11 cellular contexts compared by ENCODE assay signal in genomic region chr18:77096936-77097886, GRCh38. TPM values are rescaled to one million over a fixed set of nuclear protein-coding genes. Genes with fewer than 3 reads are reported as not detected.
DNase-seq lines count a peak whose midpoint lies in the region; ATAC-seq and TF ChIP-seq lines count a peak whose summit lies in the region.
"Had no signal": no experiment of that assay in that cellular context is flagged by ENCODE, and none has a peak within 500 bp of the region (broad histone marks: within the 10 kb centered on the region; RNA-seq: fewer than 3 reads in every experiment).

No MANE protein-coding gene starts in this region.

- H3K9me3 ChIP-seq in iPS DF 6.9 (ENCODE audit: control insufficient read depth, insufficient read depth, low read length), result no peaks in the 10 kb centered on the region
- no peaks in the 10 kb centered on the region for H3K9me3 ChIP-seq in transverse colon
- H3K9me3 ChIP-seq in PC-3 (ENCODE audit: low read length), result no peaks in the 10 kb centered on the region

- H3K27me3 ChIP-seq in iPS DF 6.9 (ENCODE audit: control insufficient read depth, insufficient read depth, low read length) (no peaks in the 10 kb centered on the region), transverse colon (no peaks in the 10 kb centered on the region), PC-3 (ENCODE audit: low read length) (no peaks in the 10 kb centered on the region)

- in situ Hi-C loops in transverse colon (cut with MboI; ENCODE audit: low pct_ligation_motif_present in 1 of 4, low pct_unique_long_range_greater_than_20kb in 1 of 4, low sequenced_read_pairs in 3 of 4), result no loop called here

- no peaks in the 10 kb centered on the region for H4K20me1 ChIP-seq in PC-3 (ENCODE audit: low read length)

- H3K9ac ChIP-seq in PC-3 (ENCODE audit: low read length), result no peak overlapping the region

- H3K4me3 Mint-ChIP-seq in activated T-cell treated with anti-CD3 and anti-CD28 coated beads, Interleukin-2, amount 50 U/mL, for 72 hours, result peak overlapping the region; percentile 38 to 57

- H3K27ac ChIP-seq in iPS DF 6.9 (ENCODE audit: low read length) (no peak overlapping the region), transverse colon (peak overlapping the region; percentile 10 to 61 (median 44)), PC-3 (ENCODE audit: low read length) (no peak overlapping the region)

- H3K36me3 Mint-ChIP-seq in activated T-cell treated with anti-CD3 and anti-CD28 coated beads, Interleukin-2, amount 50 U/mL, for 72 hours (ENCODE audit: insufficient read depth in 2 of 2), result peaks cover 7 to 21% of the 10 kb centered on the region in 2 donors

- H3K79me2 ChIP-seq in PC-3 (ENCODE audit: low read length), result peaks cover 10% of the 10 kb centered on the region

- no peak for ATAC-seq in activated T-cell treated with anti-CD3 and anti-CD28 coated beads, Interleukin-2, amount 50 U/mL, for 72 hours (replicated peaks in 1 of 2)
- ATAC-seq in PC-3, result no peak

- intact Hi-C loops in transverse colon (cut with DNase I; ENCODE audit: low total_unique reads) (no loop called here), PC-3 (cut with micrococcal nuclease) (no loop called here)

- peaks cover 2% of the 10 kb centered on the region for H3F3A ChIP-seq in PC-3 (ENCODE audit: low read length, unreplicated experiment)

- no CpG with 5 or more reads among the region's 11 CpGs for WGBS in iPS DF 6.9 (ENCODE audit: insufficient coverage, insufficient read length)
- WGBS in transverse colon (ENCODE audit: low coverage in 1 of 2), 2 donors, result 79 to 94% methylated on average over 2 to 11 of the region's 11 CpGs

- no peak for DNase-seq in activated T-cell treated with anti-CD3 and anti-CD28 coated beads, Interleukin-2, amount 50 U/mL, for 72 hours
- DNase-seq in activated T-cell treated with anti-CD3 and anti-CD28 coated beads for 4 hours, result no peak
- DNase-seq in NCI-H748 (lab: John Stamatoyannopoulos, UW; ENCODE audit: unreplicated experiment), result peak; percentile 73
- peak; percentile 57 for DNase-seq in iPS DF 6.9 (ENCODE audit: low read depth, low spot score)
- DNase-seq in transverse colon, result no peak
- no peak for DNase-seq in PC-3
- DNase-seq in SK-N-DZ (ENCODE audit: low spot score), result no peak
- DNase-seq in GM03348 (ENCODE audit: low spot score), result no peak
- DNase-seq: effector CD4-positive, alpha-beta T cell; kidney glomerular epithelial cell; NCI-H1694 treated with DMSO at 0.1 percent for 48 hours had no signal

- H3K27ac Mint-ChIP-seq in activated T-cell treated with anti-CD3 and anti-CD28 coated beads, Interleukin-2, amount 50 U/mL, for 72 hours, result peak overlapping the region; percentile 51

- no peaks in the 10 kb centered on the region for H3K27me3 Mint-ChIP-seq in activated T-cell treated with anti-CD3 and anti-CD28 coated beads, Interleukin-2, amount 50 U/mL, for 72 hours (ENCODE audit: low read depth)

- TF ChIP-seq EP300 in transverse colon (IDR thresholded peaks at IDR 0.05; ENCODE audit: low read depth), result no peak

- TF ChIP-seq CTCF in transverse colon (IDR thresholded peaks at IDR 0.05) (no peak), PC-3 (conservative IDR thresholded peaks at IDR 0.05; ENCODE audit: low read depth, low read length) (no peak)

- POLR2A ChIA-PET in PC-3 (lab: Charles Lee; ENCODE audit: unreplicated experiment), result interaction anchor here (0.7 kb wide), 1 partner anchor 37 kb away, joined by 3 read pairs; no protein-coding TSS in a partner anchor

- CTCF ChIA-PET in PC-3 (lab: Charles Lee), result no interaction called here

- H3K4me2 ChIP-seq in PC-3 (ENCODE audit: low read length), result no peak overlapping the region

- TF ChIP-seq POLR2A in transverse colon (IDR thresholded peaks at IDR 0.05), result no peak

- BruUV-seq in PC-3 (replicated peaks; lab: Mats Ljungman, UMichigan), result no TSS peak

- H2AFZ ChIP-seq in PC-3 (ENCODE audit: low read length), result no peak overlapping the region

- no peak overlapping the region for H3K4me3 ChIP-seq in iPS DF 6.9 (ENCODE audit: low read length)
- H3K4me3 ChIP-seq in transverse colon, result no peak overlapping the region
- no peak overlapping the region for H3K4me3 ChIP-seq in PC-3 (ENCODE audit: low read length)

- H3K36me3 ChIP-seq in iPS DF 6.9 (ENCODE audit: control insufficient read depth, insufficient read depth, low read length) (no peaks in the 10 kb centered on the region), transverse colon (no peaks in the 10 kb centered on the region), PC-3 (ENCODE audit: low read depth, low read length) (peaks cover 21% of the 10 kb centered on the region)

- H3K9me3 Mint-ChIP-seq in activated T-cell treated with anti-CD3 and anti-CD28 coated beads, Interleukin-2, amount 50 U/mL, for 72 hours, result no peaks in the 10 kb centered on the region

- H3K9me2 ChIP-seq in PC-3 (replicated peaks; ENCODE audit: low read length), result no peaks in the 10 kb centered on the region

- H3K4me1 Mint-ChIP-seq in activated T-cell treated with anti-CD3 and anti-CD28 coated beads, Interleukin-2, amount 50 U/mL, for 72 hours (ENCODE audit: low read depth), result peaks cover 87% of the 10 kb centered on the region

- H3K4me1 ChIP-seq in iPS DF 6.9 (ENCODE audit: control insufficient read depth, insufficient read depth, low read length) (peaks cover 5% of the 10 kb centered on the region), transverse colon (peaks cover 14 to 63% (median 25%) of the 10 kb centered on the region in 4 donors), PC-3 (ENCODE audit: insufficient read depth, low read length) (peaks cover 23% of the 10 kb centered on the region)

RNA-seq across cellular contexts. Expression of gene MBP, which starts 35.4 kb away (rescaled TPM):
- 100 to 1,000 TPM; 101 to 107 TPM for total RNA-seq in activated T-cell treated with anti-CD3 and anti-CD28 coated beads, Interleukin-2, amount 50 U/mL, for 72 hours
- 10 to 100 TPM; 12.7 to 53.4 (median 41.0) TPM for total RNA-seq in transverse colon
- 34.2 and 47.4 TPM in 2 replicates for total RNA-seq in PC-3 (2014; rRNA removed)
- polyA plus RNA-seq in SK-N-DZ (2014; cell fraction: cytosol; rRNA removed), result not detected in 2 replicates
- polyA plus RNA-seq in SK-N-DZ (2014; cell fraction: nucleus; rRNA removed), result not detected in 2 replicates

Comparison
In these comparisons a context has a peak if more than half of its experiments do, and no peak if none do; other contexts are left out.
1. DNase-seq: peak in NCI-H748 (single experiment) and iPS DF 6.9 (single experiment); none in activated T-cell treated with anti-CD3 and anti-CD28 coated beads, Interleukin-2, amount 50 U/mL, for 72 hours (0 of 2), activated T-cell treated with anti-CD3 and anti-CD28 coated beads for 4 hours (single experiment), transverse colon (single experiment), PC-3 (single experiment), SK-N-DZ (single experiment) and GM03348 (single experiment).
2. H3K27ac ChIP-seq: peak in transverse colon (4 of 4); none in iPS DF 6.9 (single experiment) and PC-3 (single experiment).